1 cellular context compared by ENCODE assay signal in the genomic region with DNA sequence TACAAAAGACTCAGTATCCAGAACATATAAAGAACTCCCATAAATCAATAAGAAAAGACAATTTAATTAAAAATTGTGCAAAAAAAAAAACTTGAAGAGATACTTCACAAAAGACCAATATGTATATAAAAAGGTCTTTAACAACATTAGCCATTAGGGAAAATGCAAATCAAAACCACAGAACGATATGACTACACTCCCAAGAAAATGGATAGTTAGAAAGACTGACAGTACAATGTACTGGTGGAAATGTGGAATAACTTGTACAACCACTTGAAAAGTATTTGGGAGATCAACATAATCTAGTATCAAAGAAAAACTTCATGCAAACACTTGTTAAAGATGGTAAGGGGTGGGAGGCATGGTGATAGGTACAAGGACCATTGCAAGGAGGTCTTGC.
TF ChIP-seq lines count a peak whose summit lies in the region.

No MANE protein-coding gene starts in this region.

TF ChIP-seq in endothelial cell of umbilical vein, 7 proteins besides CTCF, POLR2A, EP300 and RAD21 (continued from another document):
- no peak for TF ChIP-seq EZH2 (IDR thresholded peaks at IDR 0.05; ENCODE audit: borderline replicate concordance, low read depth, low read length, severe bottlenecking)
- no peak for TF ChIP-seq FOS (IDR thresholded peaks at IDR 0.05; ENCODE audit: borderline replicate concordance, insufficient read depth, low read length)
TF ChIP-seq in endothelial cell of umbilical vein: peak in this region for 0.
